ENCODE assay signal across 36 cellular contexts in genomic region chr2:15836942-15837610, GRCh38.
"Had no signal": no experiment of that assay in that cellular context is flagged by ENCODE, and none has a peak within 500 bp of the region (broad histone marks: within the 10 kb centered on the region; RNA-seq: fewer than 3 reads in every experiment).

No MANE protein-coding gene starts in this region.

- H3K4me1 Mint-ChIP-seq: activated CD4-positive, alpha-beta memory T cell treated with anti-CD3 and anti-CD28 coated beads, Interleukin-2, amount 10 ng/mL, durations not matched to agents 7 days and 5 days; activated CD4-positive, alpha-beta T cell treated with anti-CD3 and anti-CD28 coated beads for 36 hours; activated CD4-positive, alpha-beta T cell treated with anti-CD3 and anti-CD28 coated beads, Interleukin-2, amount 10 ng/mL, durations not matched to agents 7 days and 5 days; activated CD8-positive, alpha-beta memory T cell treated with anti-CD3 and anti-CD28 coated beads, Interleukin-2, amount 10 ng/mL, durations not matched to agents 7 days and 5 days; activated naive CD8-positive, alpha-beta T cell treated with anti-CD3 and anti-CD28 coated beads for 36 hours; WTC11 had no signal

- ATAC-seq: activated CD4-positive, alpha-beta T cell treated with anti-CD3 and anti-CD28 coated beads for 36 hours; activated CD4-positive, CD25-positive, alpha-beta regulatory T cell treated with anti-CD3 and anti-CD28 coated beads, Interleukin-2, amount 50 U/mL, for 24 hours; activated CD8-positive, alpha-beta memory T cell treated with anti-CD3 and anti-CD28 coated beads, Interleukin-2, amount 10 ng/mL, durations not matched to agents 7 days and 5 days; activated CD8-positive, alpha-beta T cell treated with anti-CD3 and anti-CD28 coated beads, Interleukin-2, amount 10 ng/mL, durations not matched to agents 7 days and 5 days; activated naive CD4-positive, alpha-beta T cell treated with anti-CD3 and anti-CD28 coated beads, Interleukin-2, amount 50 U/mL, for 72 hours; WTC11 had no signal

- H3K9me3 ChIP-seq: adrenal gland had no signal

- H3K27ac Mint-ChIP-seq: activated CD4-positive, alpha-beta memory T cell treated with anti-CD3 and anti-CD28 coated beads, Interleukin-2, amount 10 ng/mL, durations not matched to agents 7 days and 5 days; activated CD4-positive, alpha-beta T cell treated with anti-CD3 and anti-CD28 coated beads for 36 hours; activated CD4-positive, alpha-beta T cell treated with anti-CD3 and anti-CD28 coated beads, Interleukin-2, amount 10 ng/mL, durations not matched to agents 7 days and 5 days; activated CD8-positive, alpha-beta memory T cell treated with anti-CD3 and anti-CD28 coated beads, Interleukin-2, amount 10 ng/mL, durations not matched to agents 7 days and 5 days; activated CD8-positive, alpha-beta T cell treated with anti-CD3 and anti-CD28 coated beads, Interleukin-2, amount 10 ng/mL, durations not matched to agents 7 days and 5 days; activated naive CD4-positive, alpha-beta T cell treated with anti-CD3 and anti-CD28 coated beads for 36 hours; activated naive CD4-positive, alpha-beta T cell treated with anti-CD3 and anti-CD28 coated beads, Interleukin-2, amount 50 U/mL, for 72 hours; activated naive CD8-positive, alpha-beta T cell treated with anti-CD3 and anti-CD28 coated beads for 36 hours; activated T-cell treated with anti-CD3 and anti-CD28 coated beads, Interleukin-2, amount 50 U/mL, for 24 hours; activated T-helper 2 cell treated with anti-CD3 and anti-CD28 coated beads, Interferon-gamma antibody, Interleukin-2, Interleukin-4, amounts not matched to agents 10 μg/mL and 5 μg/mL and 100 μg/mL, durations not matched to agents 14 hours and 24 hours and 36 hours; T-helper 1 cell treated with Interleukin-12 subunit alpha and Interleukin-12 subunit beta and Interleukin-4 antibody, amounts not matched to agents 30 μg/mL and 1 μg/mL, for 36 hours; T-helper 2 cell treated with Interferon-gamma antibody and Interleukin-4, amounts not matched to agents 5 μg/mL and 100 μg/mL, for 36 hours; WTC11 had no signal

- H3K4me1 ChIP-seq: adrenal gland had no signal

- H3K9me3 Mint-ChIP-seq: activated CD4-positive, alpha-beta memory T cell treated with anti-CD3 and anti-CD28 coated beads, Interleukin-2, amount 10 ng/mL, durations not matched to agents 7 days and 5 days; activated CD4-positive, alpha-beta T cell treated with anti-CD3 and anti-CD28 coated beads, Interleukin-2, amount 10 ng/mL, durations not matched to agents 7 days and 5 days; activated naive CD4-positive, alpha-beta T cell treated with anti-CD3 and anti-CD28 coated beads for 36 hours; activated naive CD4-positive, alpha-beta T cell treated with anti-CD3 and anti-CD28 coated beads, Interleukin-2, amount 50 U/mL, for 72 hours; activated naive CD8-positive, alpha-beta T cell treated with anti-CD3 and anti-CD28 coated beads for 36 hours; activated T-cell treated with anti-CD3 and anti-CD28 coated beads, Interleukin-2, amount 50 U/mL, for 24 hours; activated T-helper 2 cell treated with anti-CD3 and anti-CD28 coated beads, Interferon-gamma antibody, Interleukin-2, Interleukin-4, amounts not matched to agents 10 μg/mL and 5 μg/mL and 100 μg/mL, durations not matched to agents 14 hours and 24 hours and 36 hours; T-helper 1 cell treated with Interleukin-12 subunit alpha and Interleukin-12 subunit beta and Interleukin-4 antibody, amounts not matched to agents 30 μg/mL and 1 μg/mL, for 36 hours; T-helper 2 cell treated with Interferon-gamma antibody and Interleukin-4, amounts not matched to agents 5 μg/mL and 100 μg/mL, for 36 hours had no signal

- H3K4me3 Mint-ChIP-seq: activated CD4-positive, alpha-beta memory T cell treated with anti-CD3 and anti-CD28 coated beads, Interleukin-2, amount 10 ng/mL, durations not matched to agents 7 days and 5 days; activated CD4-positive, alpha-beta T cell treated with anti-CD3 and anti-CD28 coated beads for 36 hours; activated CD4-positive, alpha-beta T cell treated with anti-CD3 and anti-CD28 coated beads, Interleukin-2, amount 10 ng/mL, durations not matched to agents 7 days and 5 days; activated CD8-positive, alpha-beta memory T cell treated with anti-CD3 and anti-CD28 coated beads, Interleukin-2, amount 10 ng/mL, durations not matched to agents 7 days and 5 days; activated CD8-positive, alpha-beta T cell treated with anti-CD3 and anti-CD28 coated beads, Interleukin-2, amount 10 ng/mL, durations not matched to agents 7 days and 5 days; activated naive CD4-positive, alpha-beta T cell treated with anti-CD3 and anti-CD28 coated beads for 36 hours; activated naive CD8-positive, alpha-beta T cell treated with anti-CD3 and anti-CD28 coated beads for 36 hours; activated T-cell treated with anti-CD3 and anti-CD28 coated beads, Interleukin-2, amount 50 U/mL, for 24 hours; brain; T-helper 1 cell treated with Interleukin-12 subunit alpha and Interleukin-12 subunit beta and Interleukin-4 antibody, amounts not matched to agents 30 μg/mL and 1 μg/mL, for 36 hours; T-helper 2 cell treated with Interferon-gamma antibody and Interleukin-4, amounts not matched to agents 5 μg/mL and 100 μg/mL, for 36 hours; WTC11 had no signal

- H3K36me3 ChIP-seq: adrenal gland, cardiac muscle cell had no signal

- H3K27me3 ChIP-seq: adrenal gland, cardiac muscle cell had no signal

- H3K27me3 Mint-ChIP-seq: activated CD4-positive, alpha-beta memory T cell treated with anti-CD3 and anti-CD28 coated beads, Interleukin-2, amount 10 ng/mL, durations not matched to agents 7 days and 5 days; activated CD4-positive, alpha-beta T cell treated with anti-CD3 and anti-CD28 coated beads, Interleukin-2, amount 10 ng/mL, durations not matched to agents 7 days and 5 days; activated CD8-positive, alpha-beta memory T cell treated with anti-CD3 and anti-CD28 coated beads, Interleukin-2, amount 10 ng/mL, durations not matched to agents 7 days and 5 days; activated naive CD8-positive, alpha-beta T cell treated with anti-CD3 and anti-CD28 coated beads for 36 hours had no signal

- DNase-seq: activated CD4-positive, alpha-beta memory T cell treated with anti-CD3 and anti-CD28 coated beads, Interleukin-2, amount 10 ng/mL, durations not matched to agents 7 days and 5 days; activated CD4-positive, alpha-beta T cell treated with anti-CD3 and anti-CD28 coated beads for 1 hour; activated CD4-positive, alpha-beta T cell treated with anti-CD3 and anti-CD28 coated beads for 36 hours; activated CD4-positive, alpha-beta T cell treated with anti-CD3 and anti-CD28 coated beads for 48 hours; activated CD4-positive, alpha-beta T cell treated with anti-CD3 and anti-CD28 coated beads, Interleukin-2, amount 10 ng/mL, durations not matched to agents 7 days and 5 days; activated CD4-positive, alpha-beta T cell treated with anti-CD3 and anti-CD28 coated beads, Interleukin-2, amount 50 U/mL, for 48 hours; activated CD4-positive, CD25-positive, alpha-beta regulatory T cell; activated CD8-positive, alpha-beta memory T cell treated with anti-CD3 and anti-CD28 coated beads for 24 hours; activated CD8-positive, alpha-beta memory T cell treated with anti-CD3 and anti-CD28 coated beads, Interleukin-2, amount 10 ng/mL, durations not matched to agents 7 days and 5 days; activated CD8-positive, alpha-beta memory T cell treated with anti-CD3 and anti-CD28 coated beads, Interleukin-2, amount 50 U/mL, for 48 hours; activated CD8-positive, alpha-beta T cell treated with anti-CD3 and anti-CD28 coated beads, Interleukin-2, amount 10 ng/mL, durations not matched to agents 7 days and 5 days; activated effector memory CD4-positive, alpha-beta T cell treated with Interleukin-2 at 50 U/mL for 16 hours; activated gamma-delta T cell; activated naive CD4-positive, alpha-beta T cell treated with anti-CD3 and anti-CD28 coated beads for 36 hours; activated naive CD4-positive, alpha-beta T cell treated with anti-CD3 and anti-CD28 coated beads, Interleukin-2, amount 50 U/mL, for 16 hours; activated naive CD8-positive, alpha-beta T cell treated with anti-CD3 and anti-CD28 coated beads for 36 hours; activated T-cell treated with anti-CD3 and anti-CD28 coated beads, Interleukin-2, amount 50 U/mL, for 24 hours; activated T-cell treated with anti-CD3 and anti-CD28 coated beads, Interleukin-2, amount 50 U/mL, for 48 hours; amniotic stem cell; aorta; central memory CD4-positive, alpha-beta T cell; T-helper 1 cell; T-helper 2 cell; T-helper 9 cell had no signal

- FAIRE-seq: bronchial epithelial cell, TTC549 had no signal

- H3K4me3 ChIP-seq: adrenal gland, cardiac muscle cell had no signal

- H3K36me3 Mint-ChIP-seq: activated CD8-positive, alpha-beta memory T cell treated with anti-CD3 and anti-CD28 coated beads, Interleukin-2, amount 10 ng/mL, durations not matched to agents 7 days and 5 days; activated naive CD4-positive, alpha-beta T cell treated with anti-CD3 and anti-CD28 coated beads, Interleukin-2, amount 50 U/mL, for 72 hours; activated naive CD8-positive, alpha-beta T cell treated with anti-CD3 and anti-CD28 coated beads for 36 hours; brain; WTC11 had no signal

- H3K27ac ChIP-seq: adrenal gland, cardiac muscle cell, VCaP had no signal
